Comparison of ENCODE assay signal across 25 cellular contexts in the genomic region with DNA sequence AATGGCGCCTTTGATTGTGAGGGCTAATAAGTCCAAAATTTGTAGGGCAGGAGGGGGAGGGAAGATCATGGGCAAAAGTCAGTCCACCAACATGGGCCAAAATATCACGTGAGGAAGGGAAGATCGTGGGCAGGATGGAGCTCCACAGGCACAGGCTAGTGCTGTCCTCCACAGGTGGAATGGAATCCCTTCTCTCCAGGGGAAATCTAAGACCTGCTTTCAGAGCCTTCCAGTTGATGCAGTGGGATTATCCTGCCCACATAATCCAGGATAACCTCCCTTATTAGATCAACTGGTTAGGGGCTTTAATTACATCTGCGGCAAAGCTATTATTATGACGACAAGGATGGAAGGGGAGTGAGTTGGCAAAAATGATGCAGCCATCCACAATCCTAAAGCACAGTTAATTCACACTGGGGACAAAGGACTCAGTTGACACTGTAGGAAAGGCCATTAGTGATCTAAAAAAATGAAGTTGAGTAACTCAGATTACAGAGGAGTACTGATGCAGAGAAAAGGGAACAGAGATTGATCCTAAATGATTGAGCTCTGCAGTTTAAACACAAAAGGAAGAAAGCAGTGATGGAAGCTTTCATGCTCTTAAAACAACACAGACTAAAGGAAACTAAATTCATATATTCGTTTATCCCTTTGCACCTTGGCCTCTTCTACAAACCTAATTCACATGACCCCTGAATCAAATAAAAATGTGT.
DNase-seq lines count a peak whose midpoint lies in the region; ATAC-seq and TF ChIP-seq lines count a peak whose summit lies in the region.
"Had no signal": no experiment of that assay in that cellular context is flagged by ENCODE, and none has a peak within 500 bp of the region (broad histone marks: within the 10 kb centered on the region; RNA-seq: fewer than 3 reads in every experiment).

No MANE protein-coding gene starts in this region.

- H3K36me3 ChIP-seq in GM23338 (ENCODE audit: insufficient read depth) (peaks cover 3% of the 10 kb centered on the region; the same call in 1 of the 2 replicates), OCI-LY7 (ENCODE audit: insufficient read depth, low read length) (peaks cover 48% of the 10 kb centered on the region)
- H3K36me3 ChIP-seq in effector memory CD4-positive, alpha-beta T cell (ENCODE audit: control insufficient read depth, insufficient read depth, low read length): peaks cover 12% of the 10 kb centered on the region
- H3K36me3 ChIP-seq: upper lobe of right lung had no signal

- DNase-seq in NCI-H2227 (lab: John Stamatoyannopoulos, UW; ENCODE audit: unreplicated experiment) (peak; percentile 2), NCI-H2227 treated with DMSO at 0.1 percent for 48 hours (lab: John Stamatoyannopoulos, UW) (no peak), GM23338 (ENCODE audit: low spot score) (no peak), OCI-LY7 (ENCODE audit: low spot score) (no peak), memory B cell (ENCODE audit: low spot score in 2 of 2) (no peak), NCI-H1048 (lab: John Stamatoyannopoulos, UW) (no peak)
- DNase-seq in activated T-cell treated with anti-CD3 and anti-CD28 coated beads, Interleukin-2, amount 50 U/mL, for 48 hours: no peak
- DNase-seq in effector memory CD4-positive, alpha-beta T cell: no peak
- DNase-seq: activated CD4-positive, alpha-beta T cell treated with anti-CD3 and anti-CD28 coated beads, Interleukin-2, amount 50 U/mL, for 48 hours; activated CD4-positive, CD25-positive, alpha-beta regulatory T cell; activated CD8-positive, alpha-beta memory T cell treated with anti-CD3 and anti-CD28 coated beads, Interleukin-2, amount 50 U/mL, for 4 hours; activated effector memory CD4-positive, alpha-beta T cell treated with Interleukin-2 at 50 U/mL for 16 hours; body of pancreas; Caco-2; H9; heart left ventricle; NCI-H1436; NCI-H2107; NCI-H510A; nucleus accumbens; stimulated activated CD8-positive, alpha-beta memory T cell treated with anti-CD3 and anti-CD28 coated beads, Interleukin-4, amount 100 ng/mL, for 48 hours; substantia nigra; T-helper 9 cell; upper lobe of right lung had no signal

- H3K27ac Mint-ChIP-seq in GM23338 (peak overlapping the region; percentile 70; the same call in 1 of the 2 replicates), memory B cell (peak overlapping the region; percentile 52)
- H3K27ac Mint-ChIP-seq: H9 had no signal

- H3K9me2 ChIP-seq in GM23338 (ENCODE audit: insufficient read depth) (no peaks in the 10 kb centered on the region), OCI-LY7 (ENCODE audit: insufficient read depth, low read length) (no peaks in the 10 kb centered on the region)

- no peaks in the 10 kb centered on the region for H3K27me3 Mint-ChIP-seq in GM23338 (ENCODE audit: insufficient read depth, low read depth, poor library complexity)
- H3K27me3 Mint-ChIP-seq in memory B cell: no peaks in the 10 kb centered on the region

- peaks cover 3% of the 10 kb centered on the region for H3K79me2 ChIP-seq in GM23338 (replicated peaks; ENCODE audit: insufficient read depth)
- peaks cover 41% of the 10 kb centered on the region for H3K79me2 ChIP-seq in OCI-LY7 (ENCODE audit: insufficient read depth, low read depth, low read length)

- no peaks in the 10 kb centered on the region; the same call in 2 of the 3 replicates for H3K36me3 Mint-ChIP-seq in GM23338 (ENCODE audit: low read depth)
- H3K36me3 Mint-ChIP-seq in memory B cell: peaks cover 11% of the 10 kb centered on the region

- no TSS peak for BruUV-seq in OCI-LY7 (replicated peaks; lab: Mats Ljungman, UMichigan)

- H4K20me1 ChIP-seq in GM23338 (replicated peaks; ENCODE audit: insufficient read depth) (0 out of 2 replicates have a peak, but pooled peaks cover 3% of the 10 kb centered on the region), OCI-LY7 (ENCODE audit: insufficient read depth, low read length) (peaks cover 16% of the 10 kb centered on the region; the same call in 1 of the 2 replicates)

- ATAC-seq in GM23338 (no peak), memory B cell (ENCODE audit: low read depth) (peak; percentile 34)
- ATAC-seq: body of pancreas, heart left ventricle, upper lobe of right lung had no signal

- H3K4me1 ChIP-seq in GM23338 (ENCODE audit: insufficient read depth): peaks cover 8% of the 10 kb centered on the region; the same call in 1 of the 2 replicates
- peaks cover 41% of the 10 kb centered on the region for H3K4me1 ChIP-seq in OCI-LY7 (ENCODE audit: insufficient read depth, low read length, poor library complexity, severe bottlenecking)
- no peaks in the 10 kb centered on the region for H3K4me1 ChIP-seq in effector memory CD4-positive, alpha-beta T cell (ENCODE audit: control insufficient read depth, insufficient read depth, low read length, poor library complexity, severe bottlenecking)
- H3K4me1 ChIP-seq: Caco-2 had no signal

- H3K9me3 Mint-ChIP-seq in GM23338: no peaks in the 10 kb centered on the region
- H3K9me3 Mint-ChIP-seq in memory B cell: no peaks in the 10 kb centered on the region
- H3K9me3 Mint-ChIP-seq: H9 had no signal

- no peak overlapping the region for H3K4me3 Mint-ChIP-seq in GM23338
- no peak overlapping the region for H3K4me3 Mint-ChIP-seq in memory B cell
- H3K4me3 Mint-ChIP-seq: H9 had no signal

- POLR2A ChIA-PET in OCI-LY7 (lab: Charles Lee): interaction anchor here (0.8 to 1.0 kb wide), 4 partner anchors 12 to 42 kb away, joined by 3 to 4 read pairs (median 3); no protein-coding TSS in a partner anchor

- H3K4me2 ChIP-seq in GM23338: no peak overlapping the region
- H3K4me2 ChIP-seq in OCI-LY7 (ENCODE audit: low read length): peak overlapping the region; percentile 39; the same call in 1 of the 2 replicates

- H3K4me1 Mint-ChIP-seq in GM23338 (peaks cover 19% of the 10 kb centered on the region), memory B cell (peaks cover 61% of the 10 kb centered on the region)

- no peak overlapping the region; the same call in 1 of the 2 replicates for H3K27ac ChIP-seq in GM23338 (ENCODE audit: low read depth)
- no peak overlapping the region for H3K27ac ChIP-seq in OCI-LY7 (ENCODE audit: low read depth, low read length, poor library complexity, severe bottlenecking)
- H3K27ac ChIP-seq in effector memory CD4-positive, alpha-beta T cell (ENCODE audit: insufficient read depth, low read length, poor library complexity, severe bottlenecking): no peak overlapping the region
- H3K27ac ChIP-seq: body of pancreas, heart left ventricle, RWPE1, upper lobe of right lung had no signal

- intact Hi-C loops in OCI-LY7 (cut with micrococcal nuclease; ENCODE audit: unreplicated experiment): loop anchor here (5.0 kb wide), 1 partner anchor 53 kb away; no protein-coding TSS in a partner anchor

- no peaks in the 10 kb centered on the region for H3K9me3 ChIP-seq in OCI-LY7 (ENCODE audit: low read length)
- H3K9me3 ChIP-seq in effector memory CD4-positive, alpha-beta T cell (ENCODE audit: control insufficient read depth, low read length): no peaks in the 10 kb centered on the region
- H3K9me3 ChIP-seq: body of pancreas, Caco-2, heart left ventricle, upper lobe of right lung had no signal

- no peak overlapping the region for H2AFZ ChIP-seq in GM23338
- H2AFZ ChIP-seq in OCI-LY7 (ENCODE audit: low read length): no peak overlapping the region

- H3F3A ChIP-seq in GM23338 (replicated peaks; ENCODE audit: low read depth): no peaks in the 10 kb centered on the region

- H3K4me3 ChIP-seq in GM23338 (no peak overlapping the region), OCI-LY7 (ENCODE audit: low read depth, low read length, poor library complexity, severe bottlenecking) (no peak overlapping the region)
- no peak overlapping the region for H3K4me3 ChIP-seq in effector memory CD4-positive, alpha-beta T cell (ENCODE audit: insufficient read depth, low read depth, low read length, poor library complexity, severe bottlenecking)
- H3K4me3 ChIP-seq: body of pancreas, heart left ventricle, upper lobe of right lung had no signal

- CTCF ChIA-PET in OCI-LY7 (lab: Charles Lee; ENCODE audit: unreplicated experiment): interaction anchor here (0.6 kb wide), 1 partner anchor 160 kb away, joined by 3 read pairs; a partner anchor contains a TSS

- no peaks in the 10 kb centered on the region for H3K27me3 ChIP-seq in GM23338 (ENCODE audit: insufficient read depth)
- H3K27me3 ChIP-seq in effector memory CD4-positive, alpha-beta T cell (replicated peaks; ENCODE audit: control insufficient read depth, insufficient read depth, low read length, poor library complexity, severe bottlenecking): no peaks in the 10 kb centered on the region
- H3K27me3 ChIP-seq: body of pancreas, heart left ventricle, upper lobe of right lung had no signal

- TF ChIP-seq CTCF in GM23338 (conservative IDR thresholded peaks at IDR 0.05; ENCODE audit: low read depth in 2 of 2): no peak
- no peak for TF ChIP-seq CTCF in OCI-LY7 (conservative IDR thresholded peaks at IDR 0.05; ENCODE audit: low read length)

TF ChIP-seq in GM23338, 12 proteins besides CTCF, POLR2A, EP300 and RAD21:
- TF ChIP-seq POLR2AphosphoS5 (IDR thresholded peaks at IDR 0.05; ENCODE audit: low read depth) (no peak), ZNF114 (CRISPR knock-in tag; IDR thresholded peaks at IDR 0.05) (no peak)
TF ChIP-seq in GM23338: peak in this region for 0.
